In genomic region chr10:90857635-90858488, GRCh38 we compare ENCODE assay signal across 8 cellular contexts. TPM values are rescaled to one million over a fixed set of nuclear protein-coding genes. Genes with fewer than 3 reads are reported as not detected.
DNase-seq lines count a peak whose midpoint lies in the region; ATAC-seq and TF ChIP-seq lines count a peak whose summit lies in the region.

Gene HTR7 (minus strand): TSS chr10:90858039. CDS start chr10:90857671, 368 bp downstream.

- H3K27ac ChIP-seq in fibroblast of lung (ENCODE audit: insufficient read depth, low read length) (peak within 1 kb of the TSS; percentile 52), testis (peak within 1 kb of the TSS in 1 of 2 donors; percentile 70)

- peak; percentile 88 to 90 for ATAC-seq in natural killer cell treated with Interleukin-12 subunit alpha and Interleukin-12 subunit beta and Interleukin-15 and Interleukin-18, amount 100 ng/mL, for 72 hours

- H3K4me3 Mint-ChIP-seq in activated T-cell treated with anti-CD3 and anti-CD28 coated beads, Interleukin-2, amount 50 U/mL, for 24 hours, result peak within 1 kb of the TSS; percentile 78
- peak within 1 kb of the TSS; percentile 82 for H3K4me3 Mint-ChIP-seq in natural killer cell treated with Interleukin-12 subunit alpha and Interleukin-12 subunit beta and Interleukin-15 and Interleukin-18, amount 100 ng/mL, for 72 hours

- peak in 2 of 3 experiments; percentile 61 to 62 for DNase-seq in NCI-H1417 (lab: John Stamatoyannopoulos, UW)
- DNase-seq in NCI-H1417 treated with DMSO at 0.1 percent for 48 hours (lab: John Stamatoyannopoulos, UW), result no peak
- peak; percentile 77 for DNase-seq in HEK293T (ENCODE audit: extremely low spot score)
- peak; percentile 20 for DNase-seq in NCI-H510A treated with DMSO at 0.1 percent for 48 hours (lab: John Stamatoyannopoulos, UW)
- peak; percentile 83 for DNase-seq in activated T-cell treated with anti-CD3 and anti-CD28 coated beads, Interleukin-2, amount 50 U/mL, for 24 hours
- DNase-seq in fibroblast of lung (ENCODE audit: low read depth in 2 of 2), result peak; percentile 41 to 48
- peak; percentile 64 for DNase-seq in natural killer cell treated with Interleukin-12 subunit alpha and Interleukin-12 subunit beta and Interleukin-15 and Interleukin-18, amount 100 ng/mL, for 72 hours (ENCODE audit: low spot score)
- peak; percentile 69 for DNase-seq in testis

- no peaks in the 10 kb centered on the region for H3K36me3 ChIP-seq in fibroblast of lung (ENCODE audit: control insufficient read depth, insufficient read depth, low read length)
- H3K36me3 ChIP-seq in testis (ENCODE audit: low read depth, missing control alignments), result no peaks in the 10 kb centered on the region

- H3K27me3 ChIP-seq in fibroblast of lung (ENCODE audit: control insufficient read depth, insufficient read depth, low read length), result peaks cover 3% of the 10 kb centered on the region
- no peaks in the 10 kb centered on the region for H3K27me3 ChIP-seq in testis

- H3K36me3 Mint-ChIP-seq in activated T-cell treated with anti-CD3 and anti-CD28 coated beads, Interleukin-2, amount 50 U/mL, for 24 hours (ENCODE audit: low read depth), result no peaks in the 10 kb centered on the region
- H3K36me3 Mint-ChIP-seq in natural killer cell treated with Interleukin-12 subunit alpha and Interleukin-12 subunit beta and Interleukin-15 and Interleukin-18, amount 100 ng/mL, for 72 hours, result no peaks in the 10 kb centered on the region

- TF ChIP-seq CTCF in fibroblast of lung (conservative IDR thresholded peaks at IDR 0.05 in 1 of 2, IDR thresholded peaks at IDR 0.05 in 1 of 2; ENCODE audit: low read depth in 1 of 2, low read length in 2 of 2) (peak; percentile 15 to 49), testis (IDR thresholded peaks at IDR 0.05) (peak; percentile 35 to 52 (median 48))

- CTCF ChIA-PET in HEK293T (lab: Yijun Ruan, JAX), result interaction anchor here (0.6 to 0.9 kb wide), 2 partner anchors 111 to 1271 kb away, joined by 4 to 5 read pairs; no protein-coding TSS in a partner anchor

- POLR2A ChIA-PET in HEK293T (lab: Yijun Ruan, JAX), result interaction anchor here (1.3 kb wide), 1 partner anchor 14 kb away, joined by 3 read pairs; the partner anchor contains the start of gene RPP30

- intact Hi-C loops in testis (cut with DNase I; ENCODE audit: low total_unique reads), result no loop called here

- H3K9me3 ChIP-seq in fibroblast of lung (ENCODE audit: control insufficient read depth, insufficient read depth, low read depth, low read length) (no peaks in the 10 kb centered on the region), testis (no peaks in the 10 kb centered on the region)

- H2AFZ ChIP-seq in fibroblast of lung (ENCODE audit: low read length), result peak within 1 kb of the TSS; percentile 80

- H3K4me3 ChIP-seq in fibroblast of lung (replicated peaks in 1 of 4; ENCODE audit: control extremely low read depth in 1 of 4, insufficient read depth in 1 of 4, low read depth in 3 of 4, low read length in 4 of 4) (peak within 1 kb of the TSS; percentile 52 to 68 (median 64)), testis (peak within 1 kb of the TSS; percentile 59 to 66)

- TF ChIP-seq POLR2A in testis (IDR thresholded peaks at IDR 0.05), result no peak

- H3K9ac ChIP-seq in fibroblast of lung (ENCODE audit: insufficient read depth, low read length), result peak within 1 kb of the TSS; percentile 68

- 0 to 2% methylated on average over 6 to 64 of the region's 105 CpGs for WGBS in testis, 2 donors

- H3K4me1 Mint-ChIP-seq in activated T-cell treated with anti-CD3 and anti-CD28 coated beads, Interleukin-2, amount 50 U/mL, for 24 hours (ENCODE audit: low read depth), result peaks cover 16% of the 10 kb centered on the region
- H3K4me1 Mint-ChIP-seq in natural killer cell treated with Interleukin-12 subunit alpha and Interleukin-12 subunit beta and Interleukin-15 and Interleukin-18, amount 100 ng/mL, for 72 hours (ENCODE audit: low read depth in 2 of 2), result peaks cover 6 to 19% of the 10 kb centered on the region in 2 donors

- H3K27me3 Mint-ChIP-seq in activated T-cell treated with anti-CD3 and anti-CD28 coated beads, Interleukin-2, amount 50 U/mL, for 24 hours, result peaks cover 70% of the 10 kb centered on the region
- H3K27me3 Mint-ChIP-seq in natural killer cell treated with Interleukin-12 subunit alpha and Interleukin-12 subunit beta and Interleukin-15 and Interleukin-18, amount 100 ng/mL, for 72 hours, result peaks cover 15 to 45% of the 10 kb centered on the region in 2 donors

- H3K4me1 ChIP-seq in fibroblast of lung (ENCODE audit: control insufficient read depth, extremely low read depth, insufficient read depth, low read length) (peaks cover 3% of the 10 kb centered on the region), testis (no peaks in the 10 kb centered on the region)

- no peaks in the 10 kb centered on the region for H3K9me3 Mint-ChIP-seq in activated T-cell treated with anti-CD3 and anti-CD28 coated beads, Interleukin-2, amount 50 U/mL, for 24 hours
- no peaks in the 10 kb centered on the region for H3K9me3 Mint-ChIP-seq in natural killer cell treated with Interleukin-12 subunit alpha and Interleukin-12 subunit beta and Interleukin-15 and Interleukin-18, amount 100 ng/mL, for 72 hours

- peak within 1 kb of the TSS; percentile 71 for H3K27ac Mint-ChIP-seq in activated T-cell treated with anti-CD3 and anti-CD28 coated beads, Interleukin-2, amount 50 U/mL, for 24 hours
- peak within 1 kb of the TSS in 1 of 2 donors; percentile 68 for H3K27ac Mint-ChIP-seq in natural killer cell treated with Interleukin-12 subunit alpha and Interleukin-12 subunit beta and Interleukin-15 and Interleukin-18, amount 100 ng/mL, for 72 hours

- H4K20me1 ChIP-seq in fibroblast of lung (ENCODE audit: control insufficient read depth, extremely low read depth, insufficient read depth, low read length), result no peaks in the 10 kb centered on the region

- H3K4me2 ChIP-seq in fibroblast of lung (ENCODE audit: extremely low read depth, insufficient read depth, low read length), result peak within 1 kb of the TSS; percentile 79

- H3K79me2 ChIP-seq in fibroblast of lung (ENCODE audit: control insufficient read depth, insufficient read depth, low read length), result no peaks in the 10 kb centered on the region

TF ChIP-seq in HEK293T, 16 proteins besides CTCF, POLR2A, EP300 and RAD21:
- TF ChIP-seq TARDBP (IDR thresholded peaks at IDR 0.05), result no peak
- 0 out of 2 replicates have a peak, but pooled peaks have one; percentile 20 for TF ChIP-seq FOXM1 (IDR thresholded peaks at IDR 0.05; ENCODE audit: borderline replicate concordance)
- TF ChIP-seq BHLHE40 (IDR thresholded peaks at IDR 0.05; ENCODE audit: borderline replicate concordance), result no peak
- no peak for TF ChIP-seq L3MBTL2 (conservative IDR thresholded peaks at IDR 0.05)
- no peak for TF ChIP-seq SUZ12 (IDR thresholded peaks at IDR 0.05)
- TF ChIP-seq LEF1 (IDR thresholded peaks at IDR 0.05; ENCODE audit: borderline replicate concordance), result no peak
- no peak for TF ChIP-seq FOXK2 (IDR thresholded peaks at IDR 0.05)

RNA-seq across cellular contexts. Expression of gene HTR7, which starts in this region (rescaled TPM):
- 0.77 and 0.83 TPM in 2 replicates for total RNA-seq in fibroblast of lung
- 1.0 and 1.3 TPM in 2 replicates for polyA plus RNA-seq in fibroblast of lung
- 0.56 and 0.96 TPM in 2 replicates for polyA plus RNA-seq in fibroblast of lung (2012)
- 3.7 TPM in 1 of 2 replicates, not detected in the other for polyA minus RNA-seq in fibroblast of lung (ENCODE audit: low replicate concordance)
- under 1 TPM in 1 of 2 donors, not detected in 1; 0.62 TPM for total RNA-seq in natural killer cell treated with Interleukin-12 subunit alpha and Interleukin-12 subunit beta and Interleukin-15 and Interleukin-18, amount 100 ng/mL, for 72 hours
- total RNA-seq in testis, result 1 to 10 TPM; 8.3 to 9.4 TPM
- 26.2 TPM for polyA plus RNA-seq in testis (ENCODE audit: insufficient read depth, low read depth, low replicate concordance)

Comparison
In these comparisons a context has a peak if more than half of its experiments do, and no peak if none do; other contexts are left out.
1. RNA of gene HTR7 (polyA plus RNA-seq): 26.2 TPM in testis (single experiment); 0.56 to 1.3 TPM in fibroblast of lung; every median in the first group is over 10 times any median in the second.
2. Peak in DNase-seq and ATAC-seq in natural killer cell treated with Interleukin-12 subunit alpha and Interleukin-12 subunit beta and Interleukin-15 and Interleukin-18, amount 100 ng/mL, for 72 hours; RNA of the gene not detected or under 1 TPM.